In the genomic region with DNA sequence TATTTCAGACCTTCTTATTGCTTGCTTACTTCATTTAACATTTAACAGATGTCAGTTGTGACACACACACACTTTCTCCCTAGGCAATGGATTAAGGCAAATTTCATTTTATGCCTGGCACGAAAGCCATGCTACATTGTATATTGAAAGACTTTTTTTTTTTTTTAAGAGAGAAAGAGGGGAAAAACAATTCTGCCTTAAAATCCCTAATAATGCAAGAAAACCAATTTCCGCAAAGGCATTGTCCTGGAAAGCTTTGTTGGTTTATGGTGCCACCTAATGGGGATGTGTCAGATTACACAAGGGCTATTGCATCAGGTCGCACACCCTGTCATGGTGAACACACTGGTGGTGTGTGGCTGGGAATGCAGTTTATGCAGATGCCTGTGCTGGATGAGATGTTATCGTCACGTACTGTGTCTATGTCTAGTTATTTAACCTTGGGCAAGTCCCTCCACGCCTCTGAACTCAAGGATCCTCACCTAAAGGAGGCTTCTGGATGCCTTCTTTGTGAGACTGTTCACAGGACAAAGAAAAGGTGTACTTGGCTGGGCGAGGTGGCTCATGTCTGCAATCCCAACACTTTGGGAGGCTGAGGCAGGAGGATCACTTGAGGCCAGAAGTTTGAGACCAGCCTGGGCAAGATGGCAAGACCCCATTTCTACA, we compare ENCODE assay signal across 1 cellular context.
TF ChIP-seq lines count a peak whose summit lies in the region.

No MANE protein-coding gene starts in this region.

TF ChIP-seq in K562, 482 proteins besides CTCF, POLR2A, EP300 and RAD21 (continued from another document and continues in another):
- TF ChIP-seq, protein P1, sequence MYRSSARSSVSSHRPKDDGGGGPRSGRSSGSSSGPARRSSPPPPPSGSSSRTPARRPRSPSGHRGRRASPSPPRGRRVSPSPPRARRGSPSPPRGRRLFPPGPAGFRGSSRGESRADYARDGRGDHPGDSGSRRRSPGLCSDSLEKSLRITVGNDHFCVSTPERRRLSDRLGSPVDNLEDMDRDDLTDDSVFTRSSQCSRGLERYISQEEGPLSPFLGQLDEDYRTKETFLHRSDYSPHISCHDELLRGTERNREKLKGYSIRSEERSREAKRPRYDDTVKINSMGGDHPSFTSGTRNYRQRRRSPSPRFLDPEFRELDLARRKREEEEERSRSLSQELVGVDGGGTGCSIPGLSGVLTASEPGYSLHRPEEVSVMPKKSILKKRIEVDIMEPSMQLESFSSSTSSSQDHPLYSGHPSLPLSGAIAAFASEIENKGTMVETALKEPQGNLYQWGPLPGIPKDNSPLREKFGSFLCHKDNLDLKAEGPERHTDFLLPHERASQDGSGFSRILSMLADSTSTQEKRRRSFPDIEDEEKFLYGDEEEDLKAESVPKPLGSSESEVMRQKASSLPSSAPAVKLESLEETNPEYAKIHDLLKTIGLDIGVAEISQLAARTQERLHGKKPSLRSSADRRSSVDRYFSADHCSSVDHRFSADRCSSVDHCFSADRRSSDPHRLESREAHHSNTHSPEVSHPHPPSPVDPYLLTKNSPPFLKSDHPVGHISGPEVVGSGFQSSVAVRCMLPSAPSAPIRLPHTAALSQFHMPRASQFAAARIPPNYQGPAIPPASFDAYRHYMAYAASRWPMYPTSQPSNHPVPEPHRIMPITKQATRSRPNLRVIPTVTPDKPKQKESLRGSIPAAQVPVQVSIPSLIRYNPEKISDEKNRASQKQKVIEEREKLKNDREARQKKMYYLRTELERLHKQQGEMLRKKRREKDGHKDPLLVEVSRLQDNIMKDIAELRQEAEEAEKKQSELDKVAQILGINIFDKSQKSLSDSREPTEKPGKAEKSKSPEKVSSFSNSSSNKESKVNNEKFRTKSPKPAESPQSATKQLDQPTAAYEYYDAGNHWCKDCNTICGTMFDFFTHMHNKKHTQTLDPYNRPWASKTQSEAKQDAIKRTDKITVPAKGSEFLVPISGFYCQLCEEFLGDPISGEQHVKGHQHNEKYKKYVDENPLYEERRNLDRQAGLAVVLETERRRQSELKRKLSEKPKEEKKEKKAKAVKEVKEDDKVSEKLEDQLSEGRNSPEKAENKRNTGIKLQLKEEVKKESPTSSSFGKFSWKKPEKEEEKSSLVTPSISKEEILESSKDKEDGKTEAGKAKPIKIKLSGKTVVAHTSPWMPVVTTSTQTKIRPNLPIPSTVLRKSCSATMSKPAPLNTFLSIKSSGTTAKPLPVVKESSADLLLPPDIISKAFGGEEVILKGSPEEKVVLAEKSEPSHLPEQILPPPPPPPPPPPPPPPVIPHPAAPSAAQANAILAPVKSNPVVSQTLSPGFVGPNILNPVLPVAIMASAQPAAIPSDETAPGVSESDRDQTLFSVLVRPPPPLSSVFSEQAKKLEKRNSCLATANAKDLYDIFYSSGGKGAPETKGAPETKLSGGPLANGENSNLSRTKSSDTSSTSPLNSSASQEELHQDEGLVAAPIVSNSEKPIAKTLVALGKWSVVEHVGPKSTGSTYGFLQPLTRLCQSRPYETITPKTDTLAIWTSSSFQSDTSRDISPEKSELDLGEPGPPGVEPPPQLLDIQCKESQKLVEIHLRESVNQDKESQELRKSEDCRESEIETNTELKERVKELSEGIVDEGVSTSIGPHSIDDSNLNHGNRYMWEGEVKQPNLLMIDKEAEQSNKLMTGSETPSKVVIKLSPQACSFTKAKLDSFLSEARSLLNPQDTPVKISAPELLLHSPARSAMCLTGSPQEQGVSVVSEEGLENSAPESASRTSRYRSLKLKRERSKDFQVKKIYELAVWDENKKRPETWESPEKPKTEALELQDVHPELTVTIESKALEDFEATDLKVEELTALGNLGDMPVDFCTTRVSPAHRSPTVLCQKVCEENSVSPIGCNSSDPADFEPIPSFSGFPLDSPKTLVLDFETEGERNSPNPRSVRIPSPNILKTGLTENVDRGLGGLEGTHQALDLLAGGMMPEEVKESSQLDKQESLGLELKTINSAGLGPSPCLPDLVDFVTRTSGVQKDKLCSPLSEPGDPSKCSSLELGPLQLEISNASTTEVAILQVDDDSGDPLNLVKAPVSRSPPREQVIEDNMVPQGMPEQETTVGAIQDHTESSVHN (IDR thresholded peaks at IDR 0.05; ENCODE audit: borderline replicate concordance in 1 of 2, low read depth in 1 of 2), result no peak
- TF ChIP-seq, protein P2, sequence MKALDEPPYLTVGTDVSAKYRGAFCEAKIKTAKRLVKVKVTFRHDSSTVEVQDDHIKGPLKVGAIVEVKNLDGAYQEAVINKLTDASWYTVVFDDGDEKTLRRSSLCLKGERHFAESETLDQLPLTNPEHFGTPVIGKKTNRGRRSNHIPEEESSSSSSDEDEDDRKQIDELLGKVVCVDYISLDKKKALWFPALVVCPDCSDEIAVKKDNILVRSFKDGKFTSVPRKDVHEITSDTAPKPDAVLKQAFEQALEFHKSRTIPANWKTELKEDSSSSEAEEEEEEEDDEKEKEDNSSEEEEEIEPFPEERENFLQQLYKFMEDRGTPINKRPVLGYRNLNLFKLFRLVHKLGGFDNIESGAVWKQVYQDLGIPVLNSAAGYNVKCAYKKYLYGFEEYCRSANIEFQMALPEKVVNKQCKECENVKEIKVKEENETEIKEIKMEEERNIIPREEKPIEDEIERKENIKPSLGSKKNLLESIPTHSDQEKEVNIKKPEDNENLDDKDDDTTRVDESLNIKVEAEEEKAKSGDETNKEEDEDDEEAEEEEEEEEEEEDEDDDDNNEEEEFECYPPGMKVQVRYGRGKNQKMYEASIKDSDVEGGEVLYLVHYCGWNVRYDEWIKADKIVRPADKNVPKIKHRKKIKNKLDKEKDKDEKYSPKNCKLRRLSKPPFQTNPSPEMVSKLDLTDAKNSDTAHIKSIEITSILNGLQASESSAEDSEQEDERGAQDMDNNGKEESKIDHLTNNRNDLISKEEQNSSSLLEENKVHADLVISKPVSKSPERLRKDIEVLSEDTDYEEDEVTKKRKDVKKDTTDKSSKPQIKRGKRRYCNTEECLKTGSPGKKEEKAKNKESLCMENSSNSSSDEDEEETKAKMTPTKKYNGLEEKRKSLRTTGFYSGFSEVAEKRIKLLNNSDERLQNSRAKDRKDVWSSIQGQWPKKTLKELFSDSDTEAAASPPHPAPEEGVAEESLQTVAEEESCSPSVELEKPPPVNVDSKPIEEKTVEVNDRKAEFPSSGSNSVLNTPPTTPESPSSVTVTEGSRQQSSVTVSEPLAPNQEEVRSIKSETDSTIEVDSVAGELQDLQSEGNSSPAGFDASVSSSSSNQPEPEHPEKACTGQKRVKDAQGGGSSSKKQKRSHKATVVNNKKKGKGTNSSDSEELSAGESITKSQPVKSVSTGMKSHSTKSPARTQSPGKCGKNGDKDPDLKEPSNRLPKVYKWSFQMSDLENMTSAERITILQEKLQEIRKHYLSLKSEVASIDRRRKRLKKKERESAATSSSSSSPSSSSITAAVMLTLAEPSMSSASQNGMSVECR (CRISPR knock-in tag; IDR thresholded peaks at IDR 0.05), result no peak
- TF ChIP-seq, protein P3, sequence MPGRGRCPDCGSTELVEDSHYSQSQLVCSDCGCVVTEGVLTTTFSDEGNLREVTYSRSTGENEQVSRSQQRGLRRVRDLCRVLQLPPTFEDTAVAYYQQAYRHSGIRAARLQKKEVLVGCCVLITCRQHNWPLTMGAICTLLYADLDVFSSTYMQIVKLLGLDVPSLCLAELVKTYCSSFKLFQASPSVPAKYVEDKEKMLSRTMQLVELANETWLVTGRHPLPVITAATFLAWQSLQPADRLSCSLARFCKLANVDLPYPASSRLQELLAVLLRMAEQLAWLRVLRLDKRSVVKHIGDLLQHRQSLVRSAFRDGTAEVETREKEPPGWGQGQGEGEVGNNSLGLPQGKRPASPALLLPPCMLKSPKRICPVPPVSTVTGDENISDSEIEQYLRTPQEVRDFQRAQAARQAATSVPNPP (IDR thresholded peaks at IDR 0.05; ENCODE audit: borderline replicate concordance, insufficient read depth, insufficient read length), result no peak
- TF ChIP-seq FOSL1 (tag; conservative IDR thresholded peaks at IDR 0.05), result no peak
- peak in 1 of 2 experiments; percentile 58; a peak in 2 of 3 replicates for TF ChIP-seq CBX3 (IDR thresholded peaks at IDR 0.05; ENCODE audit: borderline replicate concordance in 1 of 2, low read length in 2 of 2)
- no peak for TF ChIP-seq SMARCA4 (IDR thresholded peaks at IDR 0.05)
- no peak for TF ChIP-seq MCM3 (IDR thresholded peaks at IDR 0.05)
- TF ChIP-seq, protein P4, sequence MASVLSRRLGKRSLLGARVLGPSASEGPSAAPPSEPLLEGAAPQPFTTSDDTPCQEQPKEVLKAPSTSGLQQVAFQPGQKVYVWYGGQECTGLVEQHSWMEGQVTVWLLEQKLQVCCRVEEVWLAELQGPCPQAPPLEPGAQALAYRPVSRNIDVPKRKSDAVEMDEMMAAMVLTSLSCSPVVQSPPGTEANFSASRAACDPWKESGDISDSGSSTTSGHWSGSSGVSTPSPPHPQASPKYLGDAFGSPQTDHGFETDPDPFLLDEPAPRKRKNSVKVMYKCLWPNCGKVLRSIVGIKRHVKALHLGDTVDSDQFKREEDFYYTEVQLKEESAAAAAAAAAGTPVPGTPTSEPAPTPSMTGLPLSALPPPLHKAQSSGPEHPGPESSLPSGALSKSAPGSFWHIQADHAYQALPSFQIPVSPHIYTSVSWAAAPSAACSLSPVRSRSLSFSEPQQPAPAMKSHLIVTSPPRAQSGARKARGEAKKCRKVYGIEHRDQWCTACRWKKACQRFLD (CRISPR knock-in tag; IDR thresholded peaks at IDR 0.05), result no peak
- TF ChIP-seq ZNF316 (IDR thresholded peaks at IDR 0.05), result no peak
- no peak for TF ChIP-seq RFX5 (IDR thresholded peaks at IDR 0.05; ENCODE audit: low read depth, low read length)
- TF ChIP-seq PTBP1 (IDR thresholded peaks at IDR 0.05; ENCODE audit: low read depth, low read length), result no peak
- TF ChIP-seq, protein P5, sequence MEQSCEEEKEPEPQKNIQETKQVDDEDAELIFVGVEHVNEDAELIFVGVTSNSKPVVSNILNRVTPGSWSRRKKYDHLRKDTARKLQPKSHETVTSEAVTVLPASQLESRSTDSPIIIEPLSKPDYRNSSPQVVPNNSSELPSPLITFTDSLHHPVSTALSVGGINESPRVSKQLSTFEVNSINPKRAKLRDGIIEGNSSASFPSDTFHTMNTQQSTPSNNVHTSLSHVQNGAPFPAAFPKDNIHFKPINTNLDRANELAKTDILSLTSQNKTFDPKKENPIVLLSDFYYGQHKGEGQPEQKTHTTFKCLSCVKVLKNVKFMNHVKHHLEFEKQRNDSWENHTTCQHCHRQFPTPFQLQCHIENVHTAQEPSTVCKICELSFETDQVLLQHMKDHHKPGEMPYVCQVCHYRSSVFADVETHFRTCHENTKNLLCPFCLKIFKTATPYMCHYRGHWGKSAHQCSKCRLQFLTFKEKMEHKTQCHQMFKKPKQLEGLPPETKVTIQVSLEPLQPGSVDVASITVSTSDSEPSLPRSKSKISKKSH (CRISPR knock-in tag; IDR thresholded peaks at IDR 0.05), result no peak
- TF ChIP-seq, protein P6, sequence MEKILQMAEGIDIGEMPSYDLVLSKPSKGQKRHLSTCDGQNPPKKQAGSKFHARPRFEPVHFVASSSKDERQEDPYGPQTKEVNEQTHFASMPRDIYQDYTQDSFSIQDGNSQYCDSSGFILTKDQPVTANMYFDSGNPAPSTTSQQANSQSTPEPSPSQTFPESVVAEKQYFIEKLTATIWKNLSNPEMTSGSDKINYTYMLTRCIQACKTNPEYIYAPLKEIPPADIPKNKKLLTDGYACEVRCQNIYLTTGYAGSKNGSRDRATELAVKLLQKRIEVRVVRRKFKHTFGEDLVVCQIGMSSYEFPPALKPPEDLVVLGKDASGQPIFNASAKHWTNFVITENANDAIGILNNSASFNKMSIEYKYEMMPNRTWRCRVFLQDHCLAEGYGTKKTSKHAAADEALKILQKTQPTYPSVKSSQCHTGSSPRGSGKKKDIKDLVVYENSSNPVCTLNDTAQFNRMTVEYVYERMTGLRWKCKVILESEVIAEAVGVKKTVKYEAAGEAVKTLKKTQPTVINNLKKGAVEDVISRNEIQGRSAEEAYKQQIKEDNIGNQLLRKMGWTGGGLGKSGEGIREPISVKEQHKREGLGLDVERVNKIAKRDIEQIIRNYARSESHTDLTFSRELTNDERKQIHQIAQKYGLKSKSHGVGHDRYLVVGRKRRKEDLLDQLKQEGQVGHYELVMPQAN (IDR thresholded peaks at IDR 0.05; ENCODE audit: borderline replicate concordance), result no peak
- TF ChIP-seq, protein P7, sequence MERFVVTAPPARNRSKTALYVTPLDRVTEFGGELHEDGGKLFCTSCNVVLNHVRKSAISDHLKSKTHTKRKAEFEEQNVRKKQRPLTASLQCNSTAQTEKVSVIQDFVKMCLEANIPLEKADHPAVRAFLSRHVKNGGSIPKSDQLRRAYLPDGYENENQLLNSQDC (CRISPR knock-in tag; IDR thresholded peaks at IDR 0.05), result no peak
- peak; percentile 59; the same call in 1 of the 2 replicates for TF ChIP-seq L3MBTL2 (IDR thresholded peaks at IDR 0.05)
- TF ChIP-seq, protein P8, sequence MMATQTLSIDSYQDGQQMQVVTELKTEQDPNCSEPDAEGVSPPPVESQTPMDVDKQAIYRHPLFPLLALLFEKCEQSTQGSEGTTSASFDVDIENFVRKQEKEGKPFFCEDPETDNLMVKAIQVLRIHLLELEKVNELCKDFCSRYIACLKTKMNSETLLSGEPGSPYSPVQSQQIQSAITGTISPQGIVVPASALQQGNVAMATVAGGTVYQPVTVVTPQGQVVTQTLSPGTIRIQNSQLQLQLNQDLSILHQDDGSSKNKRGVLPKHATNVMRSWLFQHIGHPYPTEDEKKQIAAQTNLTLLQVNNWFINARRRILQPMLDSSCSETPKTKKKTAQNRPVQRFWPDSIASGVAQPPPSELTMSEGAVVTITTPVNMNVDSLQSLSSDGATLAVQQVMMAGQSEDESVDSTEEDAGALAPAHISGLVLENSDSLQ (IDR thresholded peaks at IDR 0.05), result 0 out of 2 replicates have a peak, but pooled peaks have one; percentile 37
- TF ChIP-seq ZNF76 (CRISPR knock-in tag; IDR thresholded peaks at IDR 0.05; ENCODE audit: borderline replicate concordance), result no peak
- 0 out of 2 replicates have a peak, but pooled peaks have one; percentile 26 for TF ChIP-seq ZNF75A (CRISPR knock-in tag; IDR thresholded peaks at IDR 0.05)
